ENCODE assay signal across 9 cellular contexts in the genomic region with DNA sequence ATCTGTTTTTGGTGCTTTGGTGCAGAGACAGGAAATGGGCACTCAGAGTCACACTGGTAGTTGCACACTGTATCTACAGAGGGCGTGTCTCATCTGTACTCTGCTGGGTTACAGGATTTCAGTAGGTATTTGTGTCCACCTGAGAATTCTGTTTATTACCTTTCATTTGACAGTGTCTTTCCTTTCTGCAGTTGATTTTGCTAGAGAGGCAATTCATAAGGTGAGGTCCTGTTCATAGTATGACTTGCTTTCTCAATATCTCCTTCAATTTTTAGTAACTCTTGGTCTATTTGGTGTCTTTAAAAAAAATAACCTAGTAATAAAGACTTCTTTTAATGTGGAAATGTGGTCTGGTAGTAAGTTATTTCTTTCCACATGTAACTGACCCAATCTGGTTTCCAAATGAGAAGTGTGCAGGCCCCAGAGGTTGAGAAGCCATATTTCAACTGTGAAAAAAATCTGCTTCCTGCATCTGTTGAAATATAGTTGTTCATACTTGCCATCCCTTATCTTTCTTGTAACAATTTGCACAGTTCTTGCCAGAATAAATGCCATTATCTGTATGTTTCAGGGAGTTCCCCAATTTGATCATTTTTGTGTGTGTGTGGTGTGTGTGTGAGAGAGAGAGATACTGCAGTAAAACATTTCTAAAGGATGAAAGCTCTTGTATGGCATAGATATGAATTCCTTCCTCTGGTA.
DNase-seq lines count a peak whose midpoint lies in the region; ATAC-seq and TF ChIP-seq lines count a peak whose summit lies in the region.
"Had no signal": no experiment of that assay in that cellular context is flagged by ENCODE, and none has a peak within 500 bp of the region (broad histone marks: within the 10 kb centered on the region; RNA-seq: fewer than 3 reads in every experiment).

No MANE protein-coding gene starts in this region.

- H3K4me1 Mint-ChIP-seq in activated naive CD8-positive, alpha-beta T cell treated with anti-CD3 and anti-CD28 coated beads, Interleukin-2, amount 50 U/mL, for 24 hours: peaks cover 29% of the 10 kb centered on the region
- H3K4me1 Mint-ChIP-seq in progenitor cell of endocrine pancreas (ENCODE audit: low read depth): peaks cover 6% of the 10 kb centered on the region

- H3K36me3 Mint-ChIP-seq in activated naive CD8-positive, alpha-beta T cell treated with anti-CD3 and anti-CD28 coated beads, Interleukin-2, amount 50 U/mL, for 24 hours (ENCODE audit: low read depth): peaks cover under 1% of the 10 kb centered on the region
- no peaks in the 10 kb centered on the region for H3K36me3 Mint-ChIP-seq in progenitor cell of endocrine pancreas (ENCODE audit: insufficient read depth)

- no peak for DNase-seq in activated naive CD8-positive, alpha-beta T cell treated with anti-CD3 and anti-CD28 coated beads, Interleukin-2, amount 50 U/mL, for 24 hours
- DNase-seq in HCEC 1CT (no peak), progenitor cell of endocrine pancreas (ENCODE audit: low spot score, unreplicated experiment) (no peak), retina (no peak), left cardiac atrium (no peak)
- DNase-seq: Peyer's patch had no signal

- peak overlapping the region; percentile 1 for H3K27ac Mint-ChIP-seq in activated naive CD8-positive, alpha-beta T cell treated with anti-CD3 and anti-CD28 coated beads, Interleukin-2, amount 50 U/mL, for 24 hours
- H3K27ac Mint-ChIP-seq in progenitor cell of endocrine pancreas: no peak overlapping the region

- peaks cover 8% of the 10 kb centered on the region for H3K27me3 Mint-ChIP-seq in activated naive CD8-positive, alpha-beta T cell treated with anti-CD3 and anti-CD28 coated beads, Interleukin-2, amount 50 U/mL, for 24 hours
- no peaks in the 10 kb centered on the region for H3K27me3 Mint-ChIP-seq in progenitor cell of endocrine pancreas

- no peak overlapping the region for H3K4me3 Mint-ChIP-seq in activated naive CD8-positive, alpha-beta T cell treated with anti-CD3 and anti-CD28 coated beads, Interleukin-2, amount 50 U/mL, for 24 hours
- H3K4me3 Mint-ChIP-seq in progenitor cell of endocrine pancreas (ENCODE audit: low read depth): no peak overlapping the region

- intact Hi-C loops in left cardiac atrium (cut with DNase I): no loop called here

- no peak for TF ChIP-seq CTCF in progenitor cell of endocrine pancreas (IDR thresholded peaks at IDR 0.05; ENCODE audit: unreplicated experiment)

- H3K9me3 Mint-ChIP-seq in activated naive CD8-positive, alpha-beta T cell treated with anti-CD3 and anti-CD28 coated beads, Interleukin-2, amount 50 U/mL, for 24 hours: no peaks in the 10 kb centered on the region
- no peaks in the 10 kb centered on the region for H3K9me3 Mint-ChIP-seq in progenitor cell of endocrine pancreas (ENCODE audit: low read depth)

- ATAC-seq in GM18502 (IDR thresholded peaks at IDR 0.05; ENCODE audit: poor library complexity, unreplicated experiment) (peak; percentile 72), GM21447 (IDR thresholded peaks at IDR 0.05; ENCODE audit: unreplicated experiment) (peak; percentile 76), HG03442 (IDR thresholded peaks at IDR 0.05; ENCODE audit: unreplicated experiment) (peak; percentile 79), left cardiac atrium (no peak)
- peak; percentile 74 for ATAC-seq in activated naive CD8-positive, alpha-beta T cell treated with anti-CD3 and anti-CD28 coated beads, Interleukin-2, amount 50 U/mL, for 24 hours

Comparison
In these comparisons a context has a peak if more than half of its experiments do, and no peak if none do; other contexts are left out.
1. ATAC-seq: peak in GM18502 (single experiment), GM21447 (single experiment), HG03442 (single experiment) and activated naive CD8-positive, alpha-beta T cell treated with anti-CD3 and anti-CD28 coated beads, Interleukin-2, amount 50 U/mL, for 24 hours (single experiment); none in left cardiac atrium (0 of 2).